1 cellular context compared by ENCODE assay signal in genomic region chr3:16516695-16517481, GRCh38.
A peak's percentile ranks its signal among the peaks of the same experiment; 100 is the strongest.
TF ChIP-seq lines count a peak whose summit lies in the region.

No MANE protein-coding gene starts in this region.

TF ChIP-seq in GM12878, 131 proteins besides CTCF, POLR2A, EP300 and RAD21 (continued from another document and continues in another):
- TF ChIP-seq USF1 (IDR thresholded peaks at IDR 0.05; ENCODE audit: borderline replicate concordance, extremely low read length, insufficient read depth, low read depth, low read length) (no peak), STAT3 (IDR thresholded peaks at IDR 0.05; ENCODE audit: low read depth, low read length) (no peak), SP1 (IDR thresholded peaks at IDR 0.05; ENCODE audit: low read depth, low read length) (no peak), SREBF2 (IDR thresholded peaks at IDR 0.05; ENCODE audit: low read length) (no peak), RCOR1 (conservative IDR thresholded peaks at IDR 0.05; ENCODE audit: low read depth, low read length) (no peak), IKZF2 (IDR thresholded peaks at IDR 0.05) (peak in 1 of 2 experiments; percentile 90), BMI1 (IDR thresholded peaks at IDR 0.05; ENCODE audit: borderline replicate concordance) (0 out of 2 replicates have a peak, but pooled peaks have one; percentile 33), HCFC1 (IDR thresholded peaks at IDR 0.05; ENCODE audit: low read length) (no peak), MXI1 (IDR thresholded peaks at IDR 0.05; ENCODE audit: low read depth, low read length) (0 out of 2 replicates have a peak, but pooled peaks have one; percentile 14), ETV6 (conservative IDR thresholded peaks at IDR 0.05 in 1 of 2, IDR thresholded peaks at IDR 0.05 in 1 of 2; ENCODE audit: borderline replicate concordance in 1 of 2, low read depth in 1 of 2) (peak in 1 of 2 experiments; percentile 43; a peak in 1 of 4 replicates), SIN3A (IDR thresholded peaks at IDR 0.05; ENCODE audit: low read depth, low read length) (no peak), DPF2 (IDR thresholded peaks at IDR 0.05) (peak; percentile 79), SPI1 (IDR thresholded peaks at IDR 0.05; ENCODE audit: borderline replicate concordance, insufficient read depth, low read depth, low read length) (no peak), ZNF217 (IDR thresholded peaks at IDR 0.05) (no peak), TCF12 (IDR thresholded peaks at IDR 0.05; ENCODE audit: low read depth, low read length) (peak; percentile 67; the same call in 1 of the 2 replicates), JUNB (IDR thresholded peaks at IDR 0.05) (peak; percentile 63), TBL1XR1 (IDR thresholded peaks at IDR 0.05; ENCODE audit: low read depth, low read length) (no peak), CBFB (IDR thresholded peaks at IDR 0.05; ENCODE audit: low read depth) (no peak), ASH2L (IDR thresholded peaks at IDR 0.05; ENCODE audit: borderline replicate concordance, low read depth) (0 out of 2 replicates have a peak, but pooled peaks have one; percentile 34), ZZZ3 (IDR thresholded peaks at IDR 0.05; ENCODE audit: control insufficient read depth, insufficient read length, low read depth) (no peak), RELA (IDR thresholded peaks at IDR 0.05; ENCODE audit: borderline replicate concordance, partially characterized antibody) (no peak), RAD51 (IDR thresholded peaks at IDR 0.05) (no peak), BRCA1 (IDR thresholded peaks at IDR 0.05; ENCODE audit: low read depth, low read length) (no peak), NFXL1 (IDR thresholded peaks at IDR 0.05; ENCODE audit: borderline replicate concordance) (no peak), PAX8 (IDR thresholded peaks at IDR 0.05) (no peak), ZNF274 (IDR thresholded peaks at IDR 0.05; ENCODE audit: insufficient read depth, insufficient read length) (no peak), NR2F1 (conservative IDR thresholded peaks at IDR 0.05) (no peak; the same call in 1 of the 2 replicates), REST (IDR thresholded peaks at IDR 0.05; ENCODE audit: low read depth, low read length) (no peak), HDAC6 (IDR thresholded peaks at IDR 0.05; ENCODE audit: unreplicated experiment) (no peak), HDAC2 (IDR thresholded peaks at IDR 0.05) (no peak), ZBTB40 (IDR thresholded peaks at IDR 0.05; ENCODE audit: borderline replicate concordance) (no peak), CHD4 (IDR thresholded peaks at IDR 0.05) (no peak), STAT1 (conservative IDR thresholded peaks at IDR 0.05) (no peak), BACH1 (IDR thresholded peaks at IDR 0.05; ENCODE audit: borderline replicate concordance) (peak; percentile 65; the same call in 1 of the 2 replicates), SMC3 (IDR thresholded peaks at IDR 0.05; ENCODE audit: borderline replicate concordance, low read length) (no peak), YY1 (IDR thresholded peaks at IDR 0.05; ENCODE audit: low read depth, low read length) (no peak), KLF5 (IDR thresholded peaks at IDR 0.05; ENCODE audit: partially characterized antibody) (no peak), KDM1A (IDR thresholded peaks at IDR 0.05; ENCODE audit: borderline replicate concordance) (no peak), CBX3 (IDR thresholded peaks at IDR 0.05; ENCODE audit: borderline replicate concordance, low read depth) (no peak), FOXM1 (IDR thresholded peaks at IDR 0.05; ENCODE audit: low read depth, low read length) (no peak), CREB1 (IDR thresholded peaks at IDR 0.05; ENCODE audit: low read depth) (no peak)
- TF ChIP-seq, protein P1, sequence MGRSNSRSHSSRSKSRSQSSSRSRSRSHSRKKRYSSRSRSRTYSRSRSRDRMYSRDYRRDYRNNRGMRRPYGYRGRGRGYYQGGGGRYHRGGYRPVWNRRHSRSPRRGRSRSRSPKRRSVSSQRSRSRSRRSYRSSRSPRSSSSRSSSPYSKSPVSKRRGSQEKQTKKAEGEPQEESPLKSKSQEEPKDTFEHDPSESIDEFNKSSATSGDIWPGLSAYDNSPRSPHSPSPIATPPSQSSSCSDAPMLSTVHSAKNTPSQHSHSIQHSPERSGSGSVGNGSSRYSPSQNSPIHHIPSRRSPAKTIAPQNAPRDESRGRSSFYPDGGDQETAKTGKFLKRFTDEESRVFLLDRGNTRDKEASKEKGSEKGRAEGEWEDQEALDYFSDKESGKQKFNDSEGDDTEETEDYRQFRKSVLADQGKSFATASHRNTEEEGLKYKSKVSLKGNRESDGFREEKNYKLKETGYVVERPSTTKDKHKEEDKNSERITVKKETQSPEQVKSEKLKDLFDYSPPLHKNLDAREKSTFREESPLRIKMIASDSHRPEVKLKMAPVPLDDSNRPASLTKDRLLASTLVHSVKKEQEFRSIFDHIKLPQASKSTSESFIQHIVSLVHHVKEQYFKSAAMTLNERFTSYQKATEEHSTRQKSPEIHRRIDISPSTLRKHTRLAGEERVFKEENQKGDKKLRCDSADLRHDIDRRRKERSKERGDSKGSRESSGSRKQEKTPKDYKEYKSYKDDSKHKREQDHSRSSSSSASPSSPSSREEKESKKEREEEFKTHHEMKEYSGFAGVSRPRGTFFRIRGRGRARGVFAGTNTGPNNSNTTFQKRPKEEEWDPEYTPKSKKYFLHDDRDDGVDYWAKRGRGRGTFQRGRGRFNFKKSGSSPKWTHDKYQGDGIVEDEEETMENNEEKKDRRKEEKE (IDR thresholded peaks at IDR 0.05): no peak
- TF ChIP-seq, protein P2, sequence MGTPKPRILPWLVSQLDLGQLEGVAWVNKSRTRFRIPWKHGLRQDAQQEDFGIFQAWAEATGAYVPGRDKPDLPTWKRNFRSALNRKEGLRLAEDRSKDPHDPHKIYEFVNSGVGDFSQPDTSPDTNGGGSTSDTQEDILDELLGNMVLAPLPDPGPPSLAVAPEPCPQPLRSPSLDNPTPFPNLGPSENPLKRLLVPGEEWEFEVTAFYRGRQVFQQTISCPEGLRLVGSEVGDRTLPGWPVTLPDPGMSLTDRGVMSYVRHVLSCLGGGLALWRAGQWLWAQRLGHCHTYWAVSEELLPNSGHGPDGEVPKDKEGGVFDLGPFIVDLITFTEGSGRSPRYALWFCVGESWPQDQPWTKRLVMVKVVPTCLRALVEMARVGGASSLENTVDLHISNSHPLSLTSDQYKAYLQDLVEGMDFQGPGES (IDR thresholded peaks at IDR 0.05): no peak
- TF ChIP-seq, protein P3, sequence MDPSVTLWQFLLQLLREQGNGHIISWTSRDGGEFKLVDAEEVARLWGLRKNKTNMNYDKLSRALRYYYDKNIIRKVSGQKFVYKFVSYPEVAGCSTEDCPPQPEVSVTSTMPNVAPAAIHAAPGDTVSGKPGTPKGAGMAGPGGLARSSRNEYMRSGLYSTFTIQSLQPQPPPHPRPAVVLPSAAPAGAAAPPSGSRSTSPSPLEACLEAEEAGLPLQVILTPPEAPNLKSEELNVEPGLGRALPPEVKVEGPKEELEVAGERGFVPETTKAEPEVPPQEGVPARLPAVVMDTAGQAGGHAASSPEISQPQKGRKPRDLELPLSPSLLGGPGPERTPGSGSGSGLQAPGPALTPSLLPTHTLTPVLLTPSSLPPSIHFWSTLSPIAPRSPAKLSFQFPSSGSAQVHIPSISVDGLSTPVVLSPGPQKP (IDR thresholded peaks at IDR 0.05; ENCODE audit: low read depth, low read length): 0 out of 2 replicates have a peak, but pooled peaks have one; percentile 23
- TF ChIP-seq, protein P4, sequence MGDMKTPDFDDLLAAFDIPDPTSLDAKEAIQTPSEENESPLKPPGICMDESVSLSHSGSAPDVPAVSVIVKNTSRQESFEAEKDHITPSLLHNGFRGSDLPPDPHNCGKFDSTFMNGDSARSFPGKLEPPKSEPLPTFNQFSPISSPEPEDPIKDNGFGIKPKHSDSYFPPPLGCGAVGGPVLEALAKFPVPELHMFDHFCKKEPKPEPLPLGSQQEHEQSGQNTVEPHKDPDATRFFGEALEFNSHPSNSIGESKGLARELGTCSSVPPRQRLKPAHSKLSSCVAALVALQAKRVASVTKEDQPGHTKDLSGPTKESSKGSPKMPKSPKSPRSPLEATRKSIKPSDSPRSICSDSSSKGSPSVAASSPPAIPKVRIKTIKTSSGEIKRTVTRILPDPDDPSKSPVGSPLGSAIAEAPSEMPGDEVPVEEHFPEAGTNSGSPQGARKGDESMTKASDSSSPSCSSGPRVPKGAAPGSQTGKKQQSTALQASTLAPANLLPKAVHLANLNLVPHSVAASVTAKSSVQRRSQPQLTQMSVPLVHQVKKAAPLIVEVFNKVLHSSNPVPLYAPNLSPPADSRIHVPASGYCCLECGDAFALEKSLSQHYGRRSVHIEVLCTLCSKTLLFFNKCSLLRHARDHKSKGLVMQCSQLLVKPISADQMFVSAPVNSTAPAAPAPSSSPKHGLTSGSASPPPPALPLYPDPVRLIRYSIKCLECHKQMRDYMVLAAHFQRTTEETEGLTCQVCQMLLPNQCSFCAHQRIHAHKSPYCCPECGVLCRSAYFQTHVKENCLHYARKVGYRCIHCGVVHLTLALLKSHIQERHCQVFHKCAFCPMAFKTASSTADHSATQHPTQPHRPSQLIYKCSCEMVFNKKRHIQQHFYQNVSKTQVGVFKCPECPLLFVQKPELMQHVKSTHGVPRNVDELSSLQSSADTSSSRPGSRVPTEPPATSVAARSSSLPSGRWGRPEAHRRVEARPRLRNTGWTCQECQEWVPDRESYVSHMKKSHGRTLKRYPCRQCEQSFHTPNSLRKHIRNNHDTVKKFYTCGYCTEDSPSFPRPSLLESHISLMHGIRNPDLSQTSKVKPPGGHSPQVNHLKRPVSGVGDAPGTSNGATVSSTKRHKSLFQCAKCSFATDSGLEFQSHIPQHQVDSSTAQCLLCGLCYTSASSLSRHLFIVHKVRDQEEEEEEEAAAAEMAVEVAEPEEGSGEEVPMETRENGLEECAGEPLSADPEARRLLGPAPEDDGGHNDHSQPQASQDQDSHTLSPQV (IDR thresholded peaks at IDR 0.05): no peak
- TF ChIP-seq, protein P5, sequence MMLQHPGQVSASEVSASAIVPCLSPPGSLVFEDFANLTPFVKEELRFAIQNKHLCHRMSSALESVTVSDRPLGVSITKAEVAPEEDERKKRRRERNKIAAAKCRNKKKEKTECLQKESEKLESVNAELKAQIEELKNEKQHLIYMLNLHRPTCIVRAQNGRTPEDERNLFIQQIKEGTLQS (IDR thresholded peaks at IDR 0.05; ENCODE audit: borderline replicate concordance, extremely low read depth, low read depth, low read length): no peak
- TF ChIP-seq, protein P6, sequence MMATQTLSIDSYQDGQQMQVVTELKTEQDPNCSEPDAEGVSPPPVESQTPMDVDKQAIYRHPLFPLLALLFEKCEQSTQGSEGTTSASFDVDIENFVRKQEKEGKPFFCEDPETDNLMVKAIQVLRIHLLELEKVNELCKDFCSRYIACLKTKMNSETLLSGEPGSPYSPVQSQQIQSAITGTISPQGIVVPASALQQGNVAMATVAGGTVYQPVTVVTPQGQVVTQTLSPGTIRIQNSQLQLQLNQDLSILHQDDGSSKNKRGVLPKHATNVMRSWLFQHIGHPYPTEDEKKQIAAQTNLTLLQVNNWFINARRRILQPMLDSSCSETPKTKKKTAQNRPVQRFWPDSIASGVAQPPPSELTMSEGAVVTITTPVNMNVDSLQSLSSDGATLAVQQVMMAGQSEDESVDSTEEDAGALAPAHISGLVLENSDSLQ (IDR thresholded peaks at IDR 0.05): peak; percentile 26; the same call in 1 of the 2 replicates
